Comparison of ENCODE assay signal across 1 cellular context in genomic region chr12:121232163-121232562, GRCh38.
TF ChIP-seq lines count a peak whose summit lies in the region.

No MANE protein-coding gene starts in this region.

TF ChIP-seq in K562, 482 proteins besides CTCF, POLR2A, EP300 and RAD21:
- TF ChIP-seq XRCC4 (IDR thresholded peaks at IDR 0.05; ENCODE audit: extremely low read depth, insufficient read depth, insufficient read length) (no peak), HIVEP1 (CRISPR knock-in tag; IDR thresholded peaks at IDR 0.05) (no peak), SMARCA5 (IDR thresholded peaks at IDR 0.05) (no peak), POLR2G (IDR thresholded peaks at IDR 0.05; ENCODE audit: low read depth, low read length) (peak; percentile 65), SMAD4 (CRISPR knock-in tag; conservative IDR thresholded peaks at IDR 0.05) (no peak), ZNF77 (CRISPR knock-in tag; IDR thresholded peaks at IDR 0.05) (no peak), ZNF584 (CRISPR knock-in tag; IDR thresholded peaks at IDR 0.05; ENCODE audit: low read depth) (no peak)
